Comparison of ENCODE assay signal across 13 cellular contexts in genomic region chr9:107874591-107875374, GRCh38.
DNase-seq lines count a peak whose midpoint lies in the region; ATAC-seq and TF ChIP-seq lines count a peak whose summit lies in the region.
"Had no signal": no experiment of that assay in that cellular context is flagged by ENCODE, and none has a peak within 500 bp of the region (broad histone marks: within the 10 kb centered on the region; RNA-seq: fewer than 3 reads in every experiment).

No MANE protein-coding gene starts in this region.

- H3K36me3 ChIP-seq in psoas muscle (ENCODE audit: insufficient read depth in 1 of 2, low read depth in 1 of 2): no peaks in the 10 kb centered on the region
- H3K36me3 ChIP-seq: brain microvascular endothelial cell, heart right ventricle, neural progenitor cell had no signal

- H3K27ac ChIP-seq in psoas muscle: no peak overlapping the region
- H3K27ac ChIP-seq: brain microvascular endothelial cell, neural progenitor cell had no signal

- H3K27ac Mint-ChIP-seq in dendritic cell treated with granulocyte-macrophage colony-stimulating factor and Interleukin-4, amounts not matched to agents 40 ng/mL and 50 ng/mL, for 4 days: peak overlapping the region; percentile 88
- H3K27ac Mint-ChIP-seq: neural progenitor cell had no signal

- peaks cover 89% of the 10 kb centered on the region for H3K4me1 Mint-ChIP-seq in dendritic cell treated with granulocyte-macrophage colony-stimulating factor and Interleukin-4, amounts not matched to agents 40 ng/mL and 50 ng/mL, for 4 days (ENCODE audit: low read depth)

- WGBS in psoas muscle, 3 donors: 80 to 81% (median 80%) methylated on average over 14 of the region's 14 CpGs

- H3K27me3 ChIP-seq in psoas muscle (ENCODE audit: insufficient read depth in 3 of 3, low read length in 2 of 3): no peaks in the 10 kb centered on the region
- H3K27me3 ChIP-seq: brain microvascular endothelial cell, neural progenitor cell had no signal

- TF ChIP-seq CTCF in psoas muscle (IDR thresholded peaks at IDR 0.05): no peak

- intact Hi-C loops in dendritic cell treated with granulocyte-macrophage colony-stimulating factor and Interleukin-4, amounts not matched to agents 40 ng/mL and 50 ng/mL, for 4 days (cut with micrococcal nuclease): loop anchor here (10.0 kb wide), 1 partner anchor 390 kb away; the partner anchor contains the start of gene KLF4
- intact Hi-C loops in psoas muscle (cut with DNase I): no loop called here

- peaks cover 1% of the 10 kb centered on the region for H3K27me3 Mint-ChIP-seq in dendritic cell treated with granulocyte-macrophage colony-stimulating factor and Interleukin-4, amounts not matched to agents 40 ng/mL and 50 ng/mL, for 4 days

- H3K4me1 ChIP-seq in psoas muscle: no peaks in the 10 kb centered on the region

- H3K4me3 Mint-ChIP-seq in dendritic cell treated with granulocyte-macrophage colony-stimulating factor and Interleukin-4, amounts not matched to agents 40 ng/mL and 50 ng/mL, for 4 days: no peak overlapping the region
- H3K4me3 Mint-ChIP-seq: neural progenitor cell had no signal

- no peaks in the 10 kb centered on the region for H3K9me3 ChIP-seq in psoas muscle
- H3K9me3 ChIP-seq: heart right ventricle had no signal

- H3K9me3 Mint-ChIP-seq in dendritic cell treated with granulocyte-macrophage colony-stimulating factor and Interleukin-4, amounts not matched to agents 40 ng/mL and 50 ng/mL, for 4 days: no peaks in the 10 kb centered on the region
- H3K9me3 Mint-ChIP-seq: neural progenitor cell had no signal

- H3K36me3 Mint-ChIP-seq in dendritic cell treated with granulocyte-macrophage colony-stimulating factor and Interleukin-4, amounts not matched to agents 40 ng/mL and 50 ng/mL, for 4 days (ENCODE audit: low read depth): peaks cover 6% of the 10 kb centered on the region
- H3K36me3 Mint-ChIP-seq: neural progenitor cell had no signal

- DNase-seq in HuH-7.5 (ENCODE audit: low spot score) (no peak), NCI-H2171 (lab: John Stamatoyannopoulos, UW) (no peak), psoas muscle (no peak), retina (no peak)
- DNase-seq: activated CD4-positive, alpha-beta T cell treated with anti-CD3 and anti-CD28 coated beads for 4 hours; brain microvascular endothelial cell; COR-L47; heart right ventricle had no signal

- ATAC-seq in GM18508 (IDR thresholded peaks at IDR 0.05; ENCODE audit: insufficient read depth, unreplicated experiment) (peak; percentile 54), GM21576 (IDR thresholded peaks at IDR 0.05; ENCODE audit: unreplicated experiment) (peak; percentile 74), HG03432 (IDR thresholded peaks at IDR 0.05; ENCODE audit: unreplicated experiment) (peak; percentile 82), psoas muscle (no peak)

- no peak overlapping the region for H3K4me3 ChIP-seq in psoas muscle
- H3K4me3 ChIP-seq: heart right ventricle, neural progenitor cell had no signal

Comparison
In these comparisons a context has a peak if more than half of its experiments do, and no peak if none do; other contexts are left out.
1. ATAC-seq: peak in GM18508 (single experiment), GM21576 (single experiment) and HG03432 (single experiment); none in psoas muscle (0 of 4).